Comparison of ENCODE assay signal across 2 cellular contexts in genomic region chr7:36820527-36821170, GRCh38.
TF ChIP-seq lines count a peak whose summit lies in the region.

No MANE protein-coding gene starts in this region.

TF ChIP-seq in SK-N-SH treated with all-trans-retinoic acid at 6 μM for 48 hours, 23 proteins besides CTCF, POLR2A, EP300 and RAD21 (continued from another document):
- no peak for TF ChIP-seq CREB5 (CRISPR knock-in tag; IDR thresholded peaks at IDR 0.05; ENCODE audit: low read depth)

TF ChIP-seq in SK-N-SH, 30 proteins besides CTCF, POLR2A, EP300 and RAD21 (continued from another document):
- TF ChIP-seq TAF1 (IDR thresholded peaks at IDR 0.05; ENCODE audit: borderline replicate concordance, low read depth, low read length) (no peak), SIN3A (IDR thresholded peaks at IDR 0.05; ENCODE audit: borderline replicate concordance, low read depth, low read length) (no peak), YY1 (IDR thresholded peaks at IDR 0.05; ENCODE audit: low read depth) (no peak), ELF1 (IDR thresholded peaks at IDR 0.05) (no peak), RCOR1 (IDR thresholded peaks at IDR 0.05; ENCODE audit: low read length) (no peak), POLR2AphosphoS5 (IDR thresholded peaks at IDR 0.05; ENCODE audit: low read depth, low read length) (no peak), RXRA (IDR thresholded peaks at IDR 0.05; ENCODE audit: borderline replicate concordance, low read depth) (no peak), TCF12 (IDR thresholded peaks at IDR 0.05) (no peak), CHD2 (IDR thresholded peaks at IDR 0.05; ENCODE audit: low read length, partially characterized antibody) (no peak), TEAD4 (IDR thresholded peaks at IDR 0.05; ENCODE audit: borderline replicate concordance, insufficient read depth) (no peak), USF1 (IDR thresholded peaks at IDR 0.05; ENCODE audit: borderline replicate concordance, low read depth) (no peak), FOXM1 (IDR thresholded peaks at IDR 0.05; ENCODE audit: low read depth) (no peak)
